In genomic region chr20:62822788-62823651, GRCh38 we compare ENCODE assay signal across 8 cellular contexts. TPM values are rescaled to one million over a fixed set of nuclear protein-coding genes. Genes with fewer than 3 reads are reported as not detected.
DNase-seq lines count a peak whose midpoint lies in the region; ATAC-seq, FAIRE-seq and TF ChIP-seq lines count a peak whose summit lies in the region.

No MANE protein-coding gene starts in this region.

- ATAC-seq in IMR-90 (ENCODE audit: low read depth) (no peak; the same call in 1 of the 2 replicates), GM21515 (IDR thresholded peaks at IDR 0.05; ENCODE audit: unreplicated experiment) (no peak)

- in situ Hi-C loops in IMR-90 (cut with MboI; ENCODE audit: low sequenced_read_pairs) = no loop called here

- H3K27ac Mint-ChIP-seq in activated naive CD4-positive, alpha-beta T cell treated with anti-CD3 and anti-CD28 coated beads for 36 hours = no peak overlapping the region
- no peak overlapping the region for H3K27ac Mint-ChIP-seq in chondrocyte (ENCODE audit: unreplicated experiment)

- intact Hi-C loops in activated naive CD4-positive, alpha-beta T cell treated with anti-CD3 and anti-CD28 coated beads for 36 hours (cut with micrococcal nuclease) = loop anchor here (2.0 kb wide), 1 partner anchor 186 kb away; no protein-coding TSS in a partner anchor
- intact Hi-C loops in IMR-90 (cut with micrococcal nuclease) = no loop called here

- H3K4me3 ChIP-seq in IMR-90 (ENCODE audit: insufficient read depth, low read depth, low read length) = no peak overlapping the region
- H3K4me3 ChIP-seq in Peyer's patch = no peak overlapping the region
- H3K4me3 ChIP-seq in small intestine (ENCODE audit: low read depth in 1 of 2, low read length in 2 of 2) = no peak overlapping the region

- H3K36me3 ChIP-seq in IMR-90 (ENCODE audit: control insufficient read depth, insufficient read depth, low read length) (no peaks in the 10 kb centered on the region), Peyer's patch (no peaks in the 10 kb centered on the region), small intestine (ENCODE audit: control insufficient read depth in 2 of 2, insufficient read depth in 2 of 2, low read length in 2 of 2) (no peaks in the 10 kb centered on the region)

- H4K8ac ChIP-seq in IMR-90 (ENCODE audit: low read depth in 2 of 2, low read length in 2 of 2) = no peak overlapping the region

- TF ChIP-seq POLR2A in IMR-90 (IDR thresholded peaks at IDR 0.05; ENCODE audit: low read depth, low read length) (no peak), Peyer's patch (IDR thresholded peaks at IDR 0.05) (no peak)

- H4K91ac ChIP-seq in IMR-90 (ENCODE audit: insufficient read depth, low read depth, low read length) = no peak overlapping the region

- WGBS in IMR-90 (ENCODE audit: extremely low coverage in 2 of 2, insufficient read length in 1 of 2), 2 experiments = 96% methylated on average over 9 of the region's 24 CpGs; no CpG with 5 or more reads in 1 of the 2 experiments
- WGBS in small intestine, 3 donors = 66 to 77% (median 75%) methylated on average over 22 to 24 of the region's 24 CpGs

- H3K56ac ChIP-seq in IMR-90 (ENCODE audit: extremely low read depth, insufficient read depth, low read length) = no peak overlapping the region

- H3K9me1 ChIP-seq in IMR-90 (ENCODE audit: insufficient read depth, low read length) = no peaks in the 10 kb centered on the region

- no peaks in the 10 kb centered on the region for H3K27me3 ChIP-seq in IMR-90 (ENCODE audit: control insufficient read depth, insufficient read depth, low read length)
- H3K27me3 ChIP-seq in Peyer's patch = peaks cover 0 to 8% of the 10 kb centered on the region in 2 donors
- peaks cover 0 to under 1% of the 10 kb centered on the region in 2 donors for H3K27me3 ChIP-seq in small intestine (ENCODE audit: control insufficient read depth in 2 of 2, insufficient read depth in 2 of 2, low read length in 2 of 2)

- H2AFZ ChIP-seq in IMR-90 (replicated peaks; ENCODE audit: low read length, poor library complexity) = peak overlapping the region; percentile 33

- peaks cover 7% of the 10 kb centered on the region for H3K27me3 Mint-ChIP-seq in activated naive CD4-positive, alpha-beta T cell treated with anti-CD3 and anti-CD28 coated beads for 36 hours (ENCODE audit: low read depth)
- H3K27me3 Mint-ChIP-seq in chondrocyte (ENCODE audit: low read depth) = no peaks in the 10 kb centered on the region

- no peak overlapping the region for H3K9ac ChIP-seq in IMR-90 (ENCODE audit: low read depth, low read length)

- H2BK5ac ChIP-seq in IMR-90 (ENCODE audit: low read depth, low read length, poor library complexity, severe bottlenecking) = no peak overlapping the region

- no peak overlapping the region for H3K18ac ChIP-seq in IMR-90 (ENCODE audit: low read depth, low read length)

- H2BK15ac ChIP-seq in IMR-90 (ENCODE audit: low read depth, low read length) = no peak overlapping the region

- H3K9me3 ChIP-seq in IMR-90 (ENCODE audit: control insufficient read depth, insufficient read depth, low read length) (no peaks in the 10 kb centered on the region), Peyer's patch (no peaks in the 10 kb centered on the region), small intestine (ENCODE audit: control insufficient read depth, low read depth) (no peaks in the 10 kb centered on the region)

- no peaks in the 10 kb centered on the region for H4K20me1 ChIP-seq in IMR-90 (ENCODE audit: insufficient read depth, low read length)

- no peak overlapping the region for H3K4ac ChIP-seq in IMR-90 (ENCODE audit: low read depth, low read length)

- no peak overlapping the region for H3K23ac ChIP-seq in IMR-90 (ENCODE audit: low read depth, low read length)

- H2AK5ac ChIP-seq in IMR-90 (ENCODE audit: low read depth, low read length) = 0 out of 2 replicates have a peak overlapping the region, but pooled peaks have one; percentile 12

- no peak overlapping the region for H3K27ac ChIP-seq in IMR-90 (ENCODE audit: insufficient read depth, low read length)
- peak overlapping the region in 1 of 4 donors; percentile 61 for H3K27ac ChIP-seq in Peyer's patch
- no peak overlapping the region for H3K27ac ChIP-seq in small intestine (ENCODE audit: low read depth in 1 of 2, low read length in 1 of 2)

- TF ChIP-seq CTCF in IMR-90 (conservative IDR thresholded peaks at IDR 0.05; ENCODE audit: low read depth, low read length) (peak; percentile 38), Peyer's patch (IDR thresholded peaks at IDR 0.05) (peak; percentile 6 to 93 (median 58)), chondrocyte (IDR thresholded peaks at IDR 0.05) (peak; percentile 65)

- no peak overlapping the region for H3K4me2 ChIP-seq in IMR-90 (ENCODE audit: low read depth, low read length)

- no peak overlapping the region for H3K4me3 Mint-ChIP-seq in activated naive CD4-positive, alpha-beta T cell treated with anti-CD3 and anti-CD28 coated beads for 36 hours
- no peak overlapping the region for H3K4me3 Mint-ChIP-seq in chondrocyte (ENCODE audit: unreplicated experiment)

- no peaks in the 10 kb centered on the region for H3K9me3 Mint-ChIP-seq in activated naive CD4-positive, alpha-beta T cell treated with anti-CD3 and anti-CD28 coated beads for 36 hours
- no peaks in the 10 kb centered on the region for H3K9me3 Mint-ChIP-seq in chondrocyte (ENCODE audit: low read depth)

- POLR2A ChIA-PET in IMR-90 (lab: Charles Lee; ENCODE audit: unreplicated experiment) = no interaction called here

- no peaks in the 10 kb centered on the region for H3K79me1 ChIP-seq in IMR-90 (ENCODE audit: low read depth in 1 of 2, low read length in 2 of 2)

- H2AK9ac ChIP-seq in IMR-90 (replicated peaks; ENCODE audit: low read depth, low read length, poor library complexity) = no peak overlapping the region

- no peak overlapping the region for H2BK120ac ChIP-seq in IMR-90 (ENCODE audit: low read depth, low read length)

- H2BK20ac ChIP-seq in IMR-90 (ENCODE audit: low read depth, low read length) = no peak overlapping the region

- dilution Hi-C loops in IMR-90 (cut with HindIII; ENCODE audit: low sequenced_read_pairs, unreplicated experiment) = no loop called here

- peak; percentile 59 for DNase-seq in activated naive CD4-positive, alpha-beta T cell treated with anti-CD3 and anti-CD28 coated beads for 36 hours
- no peak for DNase-seq in activated naive CD4-positive, alpha-beta T cell (lab: John Stamatoyannopoulos, UW)
- DNase-seq in IMR-90 = peak; percentile 11
- peak; percentile 64 to 86 (median 83) for DNase-seq in Peyer's patch
- DNase-seq in chondrocyte (ENCODE audit: low spot score) = no peak
- DNase-seq in small intestine = peak; percentile 91
- no peak for DNase-seq in AG20443 (ENCODE audit: low spot score)

- H3K14ac ChIP-seq in IMR-90 (replicated peaks; ENCODE audit: low read depth, low read length) = no peak overlapping the region

- H3K4me1 ChIP-seq in IMR-90 (ENCODE audit: control insufficient read depth, insufficient read depth, low read length) = peaks cover 14% of the 10 kb centered on the region
- peaks cover 5 to 28% (median 16%) of the 10 kb centered on the region in 4 donors for H3K4me1 ChIP-seq in Peyer's patch
- peaks cover 0 to 2% of the 10 kb centered on the region in 2 donors for H3K4me1 ChIP-seq in small intestine (ENCODE audit: control insufficient read depth in 2 of 2, insufficient read depth in 1 of 2, low read depth in 1 of 2, low read length in 1 of 2)

- no peak overlapping the region for H4K5ac ChIP-seq in IMR-90 (ENCODE audit: low read depth, low read length)

- BruUV-seq in IMR-90 (replicated peaks; lab: Mats Ljungman, UMichigan) = no TSS peak

- FAIRE-seq in small intestine (lab: Jason Lieb, UNC) = no peak

- no peaks in the 10 kb centered on the region for H3K36me3 Mint-ChIP-seq in activated naive CD4-positive, alpha-beta T cell treated with anti-CD3 and anti-CD28 coated beads for 36 hours (ENCODE audit: low read depth)
- H3K36me3 Mint-ChIP-seq in chondrocyte (ENCODE audit: low read depth) = no peaks in the 10 kb centered on the region

- peak; percentile 51 for TF ChIP-seq RAD21 in IMR-90 (IDR thresholded peaks at IDR 0.05; ENCODE audit: low read length)

- CTCF ChIA-PET in activated naive CD4-positive, alpha-beta T cell treated with anti-CD3 and anti-CD28 coated beads for 36 hours (lab: Charles Lee) = interaction anchor here (0.8 to 1.4 kb wide), 6 partner anchors 9 to 186 kb away, joined by 3 to 5 read pairs (median 4); no protein-coding TSS in a partner anchor
- CTCF ChIA-PET in IMR-90 (lab: Yijun Ruan, JAX) = no interaction called here

- H3K4me1 Mint-ChIP-seq in activated naive CD4-positive, alpha-beta T cell treated with anti-CD3 and anti-CD28 coated beads for 36 hours (ENCODE audit: low read depth) = no peaks in the 10 kb centered on the region
- peaks cover 39% of the 10 kb centered on the region for H3K4me1 Mint-ChIP-seq in chondrocyte (ENCODE audit: low read depth)

RNA-seq across cellular contexts. Expression of gene COL9A3, which starts 6.2 kb away (rescaled TPM):
- not detected for total RNA-seq in activated naive CD4-positive, alpha-beta T cell treated with anti-CD3 and anti-CD28 coated beads for 36 hours
- total RNA-seq in IMR-90 (2012; rRNA removed) (0.28 and 0.36 TPM in 2 replicates), Peyer's patch (10 to 100 TPM in 1 of 4 donors, 1 to 10 TPM in 3; 3.3 to 19.8 (median 4.1) TPM), chondrocyte (8.6 to 11.3 TPM (median 8.9 TPM) in 3 replicates)
- polyA plus RNA-seq in IMR-90 (2012; rRNA removed) (1.4 TPM in 2 replicates), small intestine (10 to 100 TPM in 1 of 3 donors, 1 to 10 TPM in 2; 5.1 to 12.7 (median 6.7) TPM)
- 2.3 and 2.9 TPM in 2 replicates for polyA plus RNA-seq in IMR-90 (2012; cell fraction: cytosol; rRNA removed)
- 11.3 and 14.6 TPM in 2 replicates for polyA plus RNA-seq in IMR-90 (2012; cell fraction: nucleus; rRNA removed; ENCODE audit: low replicate concordance)

RNA-seq across cellular contexts. Expression of gene OGFR, which starts 18.4 kb away (rescaled TPM):
- 10 to 100 TPM; 23.7 to 24.6 TPM for total RNA-seq in activated naive CD4-positive, alpha-beta T cell treated with anti-CD3 and anti-CD28 coated beads for 36 hours
- 22.4 and 26.9 TPM in 2 replicates for total RNA-seq in IMR-90 (2012; rRNA removed)
- 30.1 and 38.2 TPM in 2 replicates for polyA plus RNA-seq in IMR-90 (2012; rRNA removed)
- 45.5 and 52.1 TPM in 2 replicates for polyA plus RNA-seq in IMR-90 (2012; cell fraction: cytosol; rRNA removed)
- polyA plus RNA-seq in IMR-90 (2012; cell fraction: nucleus; rRNA removed; ENCODE audit: low replicate concordance) = 73.9 and 106 TPM in 2 replicates
- 10 to 100 TPM; 73.3 to 88.3 (median 76.3) TPM for total RNA-seq in Peyer's patch
- 31.5 to 32.2 TPM (median 31.8 TPM) in 3 replicates for total RNA-seq in chondrocyte
- 10 to 100 TPM; 46.6 to 88.3 (median 85.9) TPM for polyA plus RNA-seq in small intestine

RNA-seq across cellular contexts. Expression of gene MRGBP, which starts 26.7 kb away (rescaled TPM):
- total RNA-seq in activated naive CD4-positive, alpha-beta T cell treated with anti-CD3 and anti-CD28 coated beads for 36 hours = 1 to 10 TPM; 7.3 to 8.0 TPM
- total RNA-seq in IMR-90 (2012; rRNA removed) (18.3 and 21.9 TPM in 2 replicates), Peyer's patch (10 to 100 TPM; 11.6 to 15.4 (median 13.3) TPM), chondrocyte (9.5 to 10.4 TPM (median 10.3 TPM) in 3 replicates)
- polyA plus RNA-seq in IMR-90 (2012; rRNA removed) (15.5 and 17.7 TPM in 2 replicates), small intestine (10 to 100 TPM; 13.2 to 17.0 (median 13.5) TPM)
- polyA plus RNA-seq in IMR-90 (2012; cell fraction: cytosol; rRNA removed) = 14.9 and 16.0 TPM in 2 replicates
- 21.4 and 23.1 TPM in 2 replicates for polyA plus RNA-seq in IMR-90 (2012; cell fraction: nucleus; rRNA removed; ENCODE audit: low replicate concordance)

RNA-seq across cellular contexts. Expression of gene TCFL5, which starts 38.6 kb away (rescaled TPM):
- 1 to 10 TPM; 5.4 to 5.5 TPM for total RNA-seq in activated naive CD4-positive, alpha-beta T cell treated with anti-CD3 and anti-CD28 coated beads for 36 hours
- 8.2 and 8.3 TPM in 2 replicates for total RNA-seq in IMR-90 (2012; rRNA removed)
- polyA plus RNA-seq in IMR-90 (2012; rRNA removed) = 5.6 and 6.0 TPM in 2 replicates
- 2.6 and 3.6 TPM in 2 replicates for polyA plus RNA-seq in IMR-90 (2012; cell fraction: cytosol; rRNA removed)
- polyA plus RNA-seq in IMR-90 (2012; cell fraction: nucleus; rRNA removed; ENCODE audit: low replicate concordance) = 2.4 and 9.6 TPM in 2 replicates
- 1 to 10 TPM; 2.6 to 6.6 (median 5.0) TPM for total RNA-seq in Peyer's patch
- 12.7 to 20.0 TPM (median 13.0 TPM) in 3 replicates for total RNA-seq in chondrocyte
- polyA plus RNA-seq in small intestine = 1 to 10 TPM; 4.5 to 5.7 (median 4.7) TPM

Comparison
In these comparisons a context has a peak if more than half of its experiments do, and no peak if none do; other contexts are left out.
1. DNase-seq: peak in activated naive CD4-positive, alpha-beta T cell treated with anti-CD3 and anti-CD28 coated beads for 36 hours (single experiment), IMR-90 (single experiment), Peyer's patch (3 of 3) and small intestine (single experiment); none in activated naive CD4-positive, alpha-beta T cell (0 of 4), chondrocyte (single experiment) and AG20443 (single experiment).
2. Peak in every context shown above with its lines, with median percentiles within 50 percentile points of each other: CTCF ChIP-seq.